Comparison of ENCODE assay signal across 1 cellular context in the genomic region with DNA sequence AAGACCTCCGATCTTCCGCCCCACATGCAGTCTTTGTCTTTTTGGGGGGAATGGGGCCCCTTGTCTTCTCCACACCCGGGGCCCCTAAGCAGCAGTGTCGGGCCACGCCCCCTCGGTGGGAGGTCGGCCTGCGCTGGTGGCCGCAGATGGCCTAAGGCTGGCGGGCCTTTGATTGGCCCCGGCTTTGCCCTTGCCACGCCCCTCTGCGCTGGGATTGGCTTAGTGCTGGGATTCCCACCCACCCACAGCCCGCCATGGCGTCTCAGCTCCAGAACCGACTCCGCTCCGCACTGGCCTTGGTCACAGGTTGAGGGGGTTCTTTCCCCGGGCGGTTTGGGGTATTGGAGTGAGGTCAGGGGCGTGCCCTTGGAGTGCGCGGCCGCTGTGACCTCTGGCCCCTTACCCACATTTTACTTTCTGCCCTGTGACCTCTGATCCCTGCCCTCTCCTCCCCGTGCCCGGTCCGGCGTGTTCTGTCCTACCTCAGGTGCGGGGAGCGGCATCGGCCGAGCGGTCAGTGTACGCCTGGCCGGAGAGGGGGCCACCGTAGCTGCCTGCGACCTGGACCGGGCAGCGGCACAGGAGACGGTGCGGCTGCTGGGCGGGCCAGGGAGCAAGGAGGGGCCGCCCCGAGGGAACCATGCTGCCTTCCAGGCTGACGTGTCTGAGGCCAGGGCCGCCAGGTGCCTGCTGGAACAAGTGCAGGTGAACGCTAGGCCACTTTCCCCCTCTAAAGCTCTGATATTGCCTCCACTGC.
TF ChIP-seq lines count a peak whose summit lies in the region.

Gene HSD17B8 (plus strand): TSS at position 241 of the 757 bp plus-strand sequence. CDS start 14 bp downstream, at position 255.

TF ChIP-seq in HepG2, 621 proteins besides CTCF, POLR2A, EP300 and RAD21 (continued from another document and continues in another):
- TF ChIP-seq, protein P1, sequence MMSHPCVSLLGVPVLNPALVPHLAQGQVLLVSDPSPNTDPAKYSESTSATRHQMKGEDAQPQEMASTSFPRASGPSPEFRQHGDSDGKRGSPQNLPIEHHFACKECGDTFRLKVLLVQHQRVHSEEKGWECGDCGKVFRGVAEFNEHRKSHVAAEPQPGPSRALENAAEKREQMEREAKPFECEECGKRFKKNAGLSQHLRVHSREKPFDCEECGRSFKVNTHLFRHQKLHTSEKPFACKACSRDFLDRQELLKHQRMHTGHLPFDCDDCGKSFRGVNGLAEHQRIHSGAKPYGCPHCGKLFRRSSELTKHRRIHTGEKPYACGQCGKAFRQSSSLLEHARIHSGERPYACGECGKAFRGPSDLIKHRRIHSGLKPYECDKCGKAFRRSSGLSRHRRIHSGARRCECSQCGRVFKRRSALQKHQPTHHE (CRISPR knock-in tag; IDR thresholded peaks at IDR 0.05; ENCODE audit: borderline replicate concordance), result peak; percentile 84; the same call in 1 of the 2 replicates
- peak; percentile 18; the same call in 1 of the 2 replicates for TF ChIP-seq BHLHE40 (IDR thresholded peaks at IDR 0.05; ENCODE audit: low read length)
- TF ChIP-seq CREM (IDR thresholded peaks at IDR 0.05), result no peak
- no peak for TF ChIP-seq CREM (CRISPR knock-in tag; IDR thresholded peaks at IDR 0.05)
- TF ChIP-seq ISX (CRISPR knock-in tag; conservative IDR thresholded peaks at IDR 0.05), result no peak
- TF ChIP-seq, protein P2, sequence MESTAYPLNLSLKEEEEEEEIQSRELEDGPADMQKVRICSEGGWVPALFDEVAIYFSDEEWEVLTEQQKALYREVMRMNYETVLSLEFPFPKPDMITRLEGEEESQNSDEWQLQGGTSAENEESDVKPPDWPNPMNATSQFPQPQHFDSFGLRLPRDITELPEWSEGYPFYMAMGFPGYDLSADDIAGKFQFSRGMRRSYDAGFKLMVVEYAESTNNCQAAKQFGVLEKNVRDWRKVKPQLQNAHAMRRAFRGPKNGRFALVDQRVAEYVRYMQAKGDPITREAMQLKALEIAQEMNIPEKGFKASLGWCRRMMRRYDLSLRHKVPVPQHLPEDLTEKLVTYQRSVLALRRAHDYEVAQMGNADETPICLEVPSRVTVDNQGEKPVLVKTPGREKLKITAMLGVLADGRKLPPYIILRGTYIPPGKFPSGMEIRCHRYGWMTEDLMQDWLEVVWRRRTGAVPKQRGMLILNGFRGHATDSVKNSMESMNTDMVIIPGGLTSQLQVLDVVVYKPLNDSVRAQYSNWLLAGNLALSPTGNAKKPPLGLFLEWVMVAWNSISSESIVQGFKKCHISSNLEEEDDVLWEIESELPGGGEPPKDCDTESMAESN (CRISPR knock-in tag; conservative IDR thresholded peaks at IDR 0.05), result no peak; the same call in 1 of the 2 replicates
- no peak; the same call in 1 of the 2 replicates for TF ChIP-seq ZNF143 (CRISPR knock-in tag; IDR thresholded peaks at IDR 0.05)
- TF ChIP-seq ZNF562 (CRISPR knock-in tag; IDR thresholded peaks at IDR 0.05; ENCODE audit: borderline replicate concordance), result no peak
- TF ChIP-seq SUZ12 (IDR thresholded peaks at IDR 0.05; ENCODE audit: low read depth, low read length), result no peak
- TF ChIP-seq GATA4 (IDR thresholded peaks at IDR 0.05; ENCODE audit: borderline replicate concordance, low read depth), result 0 out of 2 replicates have a peak, but pooled peaks have one; percentile 54
- TF ChIP-seq ZNF17 (CRISPR knock-in tag; IDR thresholded peaks at IDR 0.05), result no peak
- TF ChIP-seq MIER2 (CRISPR knock-in tag; IDR thresholded peaks at IDR 0.05), result no peak
- TF ChIP-seq HOXA9 (CRISPR knock-in tag; IDR thresholded peaks at IDR 0.05; ENCODE audit: borderline replicate concordance), result no peak
- 0 out of 2 replicates have a peak, but pooled peaks have one; percentile 43 for TF ChIP-seq ZIK1 (CRISPR knock-in tag; IDR thresholded peaks at IDR 0.05; ENCODE audit: borderline replicate concordance, low read depth)
- peak; percentile 68; the same call in 1 of the 2 replicates for TF ChIP-seq ARHGAP35 (CRISPR knock-in tag; IDR thresholded peaks at IDR 0.05; ENCODE audit: borderline replicate concordance)
- TF ChIP-seq IKZF4 (CRISPR knock-in tag; IDR thresholded peaks at IDR 0.05; ENCODE audit: borderline replicate concordance, low read depth, not compliant biosample characterization), result no peak
- TF ChIP-seq, protein P3, sequence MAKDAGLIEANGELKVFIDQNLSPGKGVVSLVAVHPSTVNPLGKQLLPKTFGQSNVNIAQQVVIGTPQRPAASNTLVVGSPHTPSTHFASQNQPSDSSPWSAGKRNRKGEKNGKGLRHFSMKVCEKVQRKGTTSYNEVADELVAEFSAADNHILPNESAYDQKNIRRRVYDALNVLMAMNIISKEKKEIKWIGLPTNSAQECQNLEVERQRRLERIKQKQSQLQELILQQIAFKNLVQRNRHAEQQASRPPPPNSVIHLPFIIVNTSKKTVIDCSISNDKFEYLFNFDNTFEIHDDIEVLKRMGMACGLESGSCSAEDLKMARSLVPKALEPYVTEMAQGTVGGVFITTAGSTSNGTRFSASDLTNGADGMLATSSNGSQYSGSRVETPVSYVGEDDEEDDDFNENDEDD (CRISPR knock-in tag; IDR thresholded peaks at IDR 0.05; ENCODE audit: borderline replicate concordance), result no peak
- TF ChIP-seq ZSCAN29 (CRISPR knock-in tag; conservative IDR thresholded peaks at IDR 0.05), result peak; percentile 79
- no peak; the same call in 1 of the 2 replicates for TF ChIP-seq REPIN1 (CRISPR knock-in tag; IDR thresholded peaks at IDR 0.05; ENCODE audit: borderline replicate concordance, low read depth)
- TF ChIP-seq, protein P4, sequence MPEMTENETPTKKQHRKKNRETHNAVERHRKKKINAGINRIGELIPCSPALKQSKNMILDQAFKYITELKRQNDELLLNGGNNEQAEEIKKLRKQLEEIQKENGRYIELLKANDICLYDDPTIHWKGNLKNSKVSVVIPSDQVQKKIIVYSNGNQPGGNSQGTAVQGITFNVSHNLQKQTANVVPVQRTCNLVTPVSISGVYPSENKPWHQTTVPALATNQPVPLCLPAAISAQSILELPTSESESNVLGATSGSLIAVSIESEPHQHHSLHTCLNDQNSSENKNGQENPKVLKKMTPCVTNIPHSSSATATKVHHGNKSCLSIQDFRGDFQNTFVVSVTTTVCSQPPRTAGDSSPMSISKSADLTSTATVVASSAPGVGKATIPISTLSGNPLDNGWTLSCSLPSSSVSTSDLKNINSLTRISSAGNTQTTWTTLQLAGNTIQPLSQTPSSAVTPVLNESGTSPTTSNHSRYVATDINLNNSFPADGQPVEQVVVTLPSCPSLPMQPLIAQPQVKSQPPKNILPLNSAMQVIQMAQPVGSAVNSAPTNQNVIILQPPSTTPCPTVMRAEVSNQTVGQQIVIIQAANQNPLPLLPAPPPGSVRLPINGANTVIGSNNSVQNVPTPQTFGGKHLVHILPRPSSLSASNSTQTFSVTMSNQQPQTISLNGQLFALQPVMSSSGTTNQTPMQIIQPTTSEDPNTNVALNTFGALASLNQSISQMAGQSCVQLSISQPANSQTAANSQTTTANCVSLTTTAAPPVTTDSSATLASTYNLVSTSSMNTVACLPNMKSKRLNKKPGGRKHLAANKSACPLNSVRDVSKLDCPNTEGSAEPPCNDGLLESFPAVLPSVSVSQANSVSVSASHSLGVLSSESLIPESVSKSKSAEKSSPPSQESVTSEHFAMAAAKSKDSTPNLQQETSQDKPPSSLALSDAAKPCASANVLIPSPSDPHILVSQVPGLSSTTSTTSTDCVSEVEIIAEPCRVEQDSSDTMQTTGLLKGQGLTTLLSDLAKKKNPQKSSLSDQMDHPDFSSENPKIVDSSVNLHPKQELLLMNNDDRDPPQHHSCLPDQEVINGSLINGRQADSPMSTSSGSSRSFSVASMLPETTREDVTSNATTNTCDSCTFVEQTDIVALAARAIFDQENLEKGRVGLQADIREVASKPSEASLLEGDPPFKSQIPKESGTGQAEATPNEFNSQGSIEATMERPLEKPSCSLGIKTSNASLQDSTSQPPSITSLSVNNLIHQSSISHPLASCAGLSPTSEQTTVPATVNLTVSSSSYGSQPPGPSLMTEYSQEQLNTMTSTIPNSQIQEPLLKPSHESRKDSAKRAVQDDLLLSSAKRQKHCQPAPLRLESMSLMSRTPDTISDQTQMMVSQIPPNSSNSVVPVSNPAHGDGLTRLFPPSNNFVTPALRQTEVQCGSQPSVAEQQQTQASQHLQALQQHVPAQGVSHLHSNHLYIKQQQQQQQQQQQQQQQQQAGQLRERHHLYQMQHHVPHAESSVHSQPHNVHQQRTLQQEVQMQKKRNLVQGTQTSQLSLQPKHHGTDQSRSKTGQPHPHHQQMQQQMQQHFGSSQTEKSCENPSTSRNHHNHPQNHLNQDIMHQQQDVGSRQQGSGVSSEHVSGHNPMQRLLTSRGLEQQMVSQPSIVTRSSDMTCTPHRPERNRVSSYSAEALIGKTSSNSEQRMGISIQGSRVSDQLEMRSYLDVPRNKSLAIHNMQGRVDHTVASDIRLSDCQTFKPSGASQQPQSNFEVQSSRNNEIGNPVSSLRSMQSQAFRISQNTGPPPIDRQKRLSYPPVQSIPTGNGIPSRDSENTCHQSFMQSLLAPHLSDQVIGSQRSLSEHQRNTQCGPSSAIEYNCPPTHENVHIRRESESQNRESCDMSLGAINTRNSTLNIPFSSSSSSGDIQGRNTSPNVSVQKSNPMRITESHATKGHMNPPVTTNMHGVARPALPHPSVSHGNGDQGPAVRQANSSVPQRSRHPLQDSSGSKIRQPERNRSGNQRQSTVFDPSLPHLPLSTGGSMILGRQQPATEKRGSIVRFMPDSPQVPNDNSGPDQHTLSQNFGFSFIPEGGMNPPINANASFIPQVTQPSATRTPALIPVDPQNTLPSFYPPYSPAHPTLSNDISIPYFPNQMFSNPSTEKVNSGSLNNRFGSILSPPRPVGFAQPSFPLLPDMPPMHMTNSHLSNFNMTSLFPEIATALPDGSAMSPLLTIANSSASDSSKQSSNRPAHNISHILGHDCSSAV (CRISPR knock-in tag; IDR thresholded peaks at IDR 0.05; ENCODE audit: borderline replicate concordance), result no peak
- no peak for TF ChIP-seq RFX1 (IDR thresholded peaks at IDR 0.05)
- no peak for TF ChIP-seq GTF2F1 (IDR thresholded peaks at IDR 0.05; ENCODE audit: low read length)
- no peak; the same call in 1 of the 2 replicates for TF ChIP-seq RXRB (CRISPR knock-in tag; IDR thresholded peaks at IDR 0.05; ENCODE audit: borderline replicate concordance)
- TF ChIP-seq ZNF724P (CRISPR knock-in tag; IDR thresholded peaks at IDR 0.05; ENCODE audit: borderline replicate concordance), result peak; percentile 69; the same call in 1 of the 2 replicates
- TF ChIP-seq MLLT10 (CRISPR knock-in tag; IDR thresholded peaks at IDR 0.05), result no peak
- peak; percentile 85; the same call in 1 of the 2 replicates for TF ChIP-seq KLF12 (CRISPR knock-in tag; IDR thresholded peaks at IDR 0.05; ENCODE audit: borderline replicate concordance)
- peak; percentile 35; the same call in 1 of the 2 replicates for TF ChIP-seq KDM3A (CRISPR knock-in tag; IDR thresholded peaks at IDR 0.05; ENCODE audit: low read depth)
- TF ChIP-seq NFKB2 (CRISPR knock-in tag; IDR thresholded peaks at IDR 0.05; ENCODE audit: borderline replicate concordance), result peak; percentile 79; the same call in 1 of the 2 replicates
- no peak for TF ChIP-seq ZNF644 (CRISPR knock-in tag; IDR thresholded peaks at IDR 0.05; ENCODE audit: low read depth)
- TF ChIP-seq, protein P5, sequence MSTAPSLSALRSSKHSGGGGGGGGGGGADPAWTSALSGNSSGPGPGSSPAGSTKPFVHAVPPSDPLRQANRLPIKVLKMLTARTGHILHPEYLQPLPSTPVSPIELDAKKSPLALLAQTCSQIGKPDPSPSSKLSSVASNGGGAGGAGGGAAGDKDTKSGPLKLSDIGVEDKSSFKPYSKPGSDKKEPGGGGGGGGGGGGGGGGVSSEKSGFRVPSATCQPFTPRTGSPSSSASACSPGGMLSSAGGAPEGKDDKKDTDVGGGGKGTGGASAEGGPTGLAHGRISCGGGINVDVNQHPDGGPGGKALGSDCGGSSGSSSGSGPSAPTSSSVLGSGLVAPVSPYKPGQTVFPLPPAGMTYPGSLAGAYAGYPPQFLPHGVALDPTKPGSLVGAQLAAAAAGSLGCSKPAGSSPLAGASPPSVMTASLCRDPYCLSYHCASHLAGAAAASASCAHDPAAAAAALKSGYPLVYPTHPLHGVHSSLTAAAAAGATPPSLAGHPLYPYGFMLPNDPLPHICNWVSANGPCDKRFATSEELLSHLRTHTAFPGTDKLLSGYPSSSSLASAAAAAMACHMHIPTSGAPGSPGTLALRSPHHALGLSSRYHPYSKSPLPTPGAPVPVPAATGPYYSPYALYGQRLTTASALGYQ (CRISPR knock-in tag; IDR thresholded peaks at IDR 0.05), result peak; percentile 72; the same call in 1 of the 2 replicates
- TF ChIP-seq ZNF10 (CRISPR knock-in tag; IDR thresholded peaks at IDR 0.05; ENCODE audit: borderline replicate concordance, low read depth), result no peak
- no peak for TF ChIP-seq FOXM1 (CRISPR knock-in tag; IDR thresholded peaks at IDR 0.05)
- TF ChIP-seq ZNF281 (CRISPR knock-in tag; IDR thresholded peaks at IDR 0.05; ENCODE audit: borderline replicate concordance), result no peak
- peak; percentile 56; the same call in 1 of the 3 replicates for TF ChIP-seq MXI1 (IDR thresholded peaks at IDR 0.05; ENCODE audit: borderline replicate concordance, low read depth, low read length)
- no peak for TF ChIP-seq ZNF30 (CRISPR knock-in tag; IDR thresholded peaks at IDR 0.05)
- TF ChIP-seq SMAD1 (CRISPR knock-in tag; IDR thresholded peaks at IDR 0.05; ENCODE audit: borderline replicate concordance, low read depth), result 0 out of 2 replicates have a peak, but pooled peaks have one; percentile 90
- TF ChIP-seq, protein P6, sequence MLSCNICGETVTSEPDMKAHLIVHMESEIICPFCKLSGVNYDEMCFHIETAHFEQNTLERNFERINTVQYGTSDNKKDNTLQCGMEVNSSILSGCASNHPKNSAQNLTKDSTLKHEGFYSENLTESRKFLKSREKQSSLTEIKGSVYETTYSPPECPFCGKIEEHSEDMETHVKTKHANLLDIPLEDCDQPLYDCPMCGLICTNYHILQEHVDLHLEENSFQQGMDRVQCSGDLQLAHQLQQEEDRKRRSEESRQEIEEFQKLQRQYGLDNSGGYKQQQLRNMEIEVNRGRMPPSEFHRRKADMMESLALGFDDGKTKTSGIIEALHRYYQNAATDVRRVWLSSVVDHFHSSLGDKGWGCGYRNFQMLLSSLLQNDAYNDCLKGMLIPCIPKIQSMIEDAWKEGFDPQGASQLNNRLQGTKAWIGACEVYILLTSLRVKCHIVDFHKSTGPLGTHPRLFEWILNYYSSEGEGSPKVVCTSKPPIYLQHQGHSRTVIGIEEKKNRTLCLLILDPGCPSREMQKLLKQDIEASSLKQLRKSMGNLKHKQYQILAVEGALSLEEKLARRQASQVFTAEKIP (CRISPR knock-in tag; IDR thresholded peaks at IDR 0.05; ENCODE audit: borderline replicate concordance), result no peak
- no peak for TF ChIP-seq ZSCAN30 (CRISPR knock-in tag; IDR thresholded peaks at IDR 0.05)
- no peak for TF ChIP-seq ZNF7 (CRISPR knock-in tag; IDR thresholded peaks at IDR 0.05)
